Comparison of ENCODE assay signal across 17 cellular contexts in the genomic region with DNA sequence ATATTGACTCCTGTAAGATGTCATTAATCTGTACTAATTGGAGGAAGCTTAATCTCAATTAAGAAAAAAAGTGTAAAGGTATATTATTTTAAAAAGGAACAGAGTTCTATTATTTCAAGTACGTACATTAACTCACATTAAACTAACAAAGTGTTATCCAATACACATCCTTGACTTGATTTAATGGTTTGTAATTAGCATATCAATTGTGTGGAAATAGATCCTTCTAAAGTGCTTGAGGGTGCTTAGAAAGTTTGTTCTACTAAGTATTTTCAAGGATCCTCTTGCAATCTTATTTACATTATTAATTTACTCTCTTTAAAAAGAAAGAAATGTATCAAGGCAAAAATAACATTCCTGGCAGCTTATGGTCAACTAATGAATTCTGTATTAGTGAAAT.
DNase-seq lines count a peak whose midpoint lies in the region; ATAC-seq and TF ChIP-seq lines count a peak whose summit lies in the region.
"Had no signal": no experiment of that assay in that cellular context is flagged by ENCODE, and none has a peak within 500 bp of the region (broad histone marks: within the 10 kb centered on the region; RNA-seq: fewer than 3 reads in every experiment).

No MANE protein-coding gene starts in this region.

- H3K4me3 ChIP-seq in GM23338 (no peak overlapping the region), mesendoderm (ENCODE audit: low read length) (no peak overlapping the region), right atrium auricular region (no peak overlapping the region)
- H3K4me3 ChIP-seq: BLaER1, GM12878 had no signal

- no peak overlapping the region for H3K9ac ChIP-seq in mesendoderm (ENCODE audit: low read length)
- H3K9ac ChIP-seq: BLaER1 had no signal

- H3F3A ChIP-seq in GM23338 (replicated peaks; ENCODE audit: low read depth) = no peaks in the 10 kb centered on the region

- peaks cover 0 to 3% of the 10 kb centered on the region in 2 donors for H3K9me3 ChIP-seq in right atrium auricular region

- H2AK5ac ChIP-seq in mesendoderm (ENCODE audit: low read length) = no peak overlapping the region

- no peak overlapping the region for H2AFZ ChIP-seq in GM23338

- H3K4me1 Mint-ChIP-seq in GM23338 = peaks cover 5% of the 10 kb centered on the region; the same call in 2 of the 3 replicates
- H3K4me1 Mint-ChIP-seq: CD14-positive monocyte; CD4-positive, alpha-beta memory T cell had no signal

- no CpG with 5 or more reads among the region's 1 CpG for WGBS in mesendoderm (ENCODE audit: extremely low coverage, insufficient coverage, low lambda C conversion rate)

- no peaks in the 10 kb centered on the region for H4K20me1 ChIP-seq in GM23338 (replicated peaks; ENCODE audit: insufficient read depth)
- H4K20me1 ChIP-seq: BLaER1 had no signal

- H3K4ac ChIP-seq in mesendoderm (ENCODE audit: low read depth, low read length) = no peak overlapping the region

- no peaks in the 10 kb centered on the region; the same call in 1 of the 2 replicates for H3K36me3 ChIP-seq in GM23338 (ENCODE audit: insufficient read depth)
- H3K36me3 ChIP-seq in mesendoderm (ENCODE audit: control insufficient read depth, insufficient read depth, low read length) = no peaks in the 10 kb centered on the region
- no peaks in the 10 kb centered on the region for H3K36me3 ChIP-seq in right atrium auricular region
- H3K36me3 ChIP-seq: BLaER1 had no signal

- no peak overlapping the region for H2BK120ac ChIP-seq in mesendoderm (ENCODE audit: low read depth, low read length)

- H3K27me3 Mint-ChIP-seq in GM23338 (ENCODE audit: insufficient read depth, low read depth, poor library complexity) = peaks cover 5% of the 10 kb centered on the region
- H3K27me3 Mint-ChIP-seq: CD4-positive, alpha-beta memory T cell had no signal

- H3K18ac ChIP-seq in mesendoderm (ENCODE audit: low read length) = no peak overlapping the region

- no peak overlapping the region for H2BK5ac ChIP-seq in mesendoderm (ENCODE audit: low read length)

- no peak overlapping the region for H3K56ac ChIP-seq in mesendoderm (ENCODE audit: low read length)

- H3K9me2 ChIP-seq in GM23338 (ENCODE audit: insufficient read depth) = no peaks in the 10 kb centered on the region

- DNase-seq in GM23338 (ENCODE audit: low spot score) (peak; percentile 48), NCI-H1417 treated with DMSO at 0.1 percent for 48 hours (lab: John Stamatoyannopoulos, UW) (peak; percentile 12), NCI-H524 treated with DMSO at 0.1 percent for 48 hours (lab: John Stamatoyannopoulos, UW) (peak; percentile 44), mesendoderm (peak; percentile 23), right atrium auricular region (ENCODE audit: low spot score) (no peak)
- DNase-seq: 8988T; CD4-positive, alpha-beta memory T cell; DMS53; DND-41; EL; GOT3; H9 had no signal

- H3K27me3 ChIP-seq in GM23338 (ENCODE audit: insufficient read depth) (peaks cover 52% of the 10 kb centered on the region), mesendoderm (ENCODE audit: insufficient read depth, low read length, poor library complexity) (no peaks in the 10 kb centered on the region), right atrium auricular region (no peaks in the 10 kb centered on the region)
- H3K27me3 ChIP-seq: BLaER1 had no signal

- H3K79me1 ChIP-seq in mesendoderm (ENCODE audit: low read length) = no peaks in the 10 kb centered on the region

- H3K4me2 ChIP-seq in GM23338 (no peak overlapping the region), mesendoderm (ENCODE audit: low read length) (no peak overlapping the region)
- H3K4me2 ChIP-seq: BLaER1 had no signal

- no peak overlapping the region for H3K23ac ChIP-seq in mesendoderm (ENCODE audit: low read length)

- no peak overlapping the region for H3K4me3 Mint-ChIP-seq in GM23338
- H3K4me3 Mint-ChIP-seq: CD14-positive monocyte; CD4-positive, alpha-beta memory T cell; H9 had no signal

- no peak overlapping the region for H2BK15ac ChIP-seq in mesendoderm (replicated peaks; ENCODE audit: low read depth)

- H3K79me2 ChIP-seq in GM23338 (replicated peaks; ENCODE audit: insufficient read depth) = no peaks in the 10 kb centered on the region
- H3K79me2 ChIP-seq in mesendoderm (ENCODE audit: control insufficient read depth, insufficient read depth, low read length) = no peaks in the 10 kb centered on the region

- peaks cover 14% of the 10 kb centered on the region for H3K4me1 ChIP-seq in GM23338 (ENCODE audit: insufficient read depth)
- H3K4me1 ChIP-seq in mesendoderm (ENCODE audit: control insufficient read depth, low read depth, low read length) = no peaks in the 10 kb centered on the region
- H3K4me1 ChIP-seq in right atrium auricular region = no peaks in the 10 kb centered on the region
- H3K4me1 ChIP-seq: BLaER1 had no signal

- H3K27ac Mint-ChIP-seq in GM23338 = no peak overlapping the region
- H3K27ac Mint-ChIP-seq: CD14-positive monocyte; CD4-positive, alpha-beta memory T cell; H9 had no signal

- ATAC-seq in GM23338 (no peak), GM21737 (IDR thresholded peaks at IDR 0.05; ENCODE audit: unreplicated experiment) (no peak), HG02610 (IDR thresholded peaks at IDR 0.05; ENCODE audit: unreplicated experiment) (no peak)
- ATAC-seq: GM12878 had no signal

- H4K5ac ChIP-seq in mesendoderm (ENCODE audit: low read length) = no peak overlapping the region

- H4K8ac ChIP-seq in mesendoderm (ENCODE audit: low read depth, low read length) = no peak overlapping the region

- peaks cover 24% of the 10 kb centered on the region for H3K9me3 Mint-ChIP-seq in GM23338

- H3K36me3 Mint-ChIP-seq in GM23338 (ENCODE audit: low read depth) = peaks cover 23% of the 10 kb centered on the region; the same call in 2 of the 3 replicates
- H3K36me3 Mint-ChIP-seq: CD14-positive monocyte; CD4-positive, alpha-beta memory T cell had no signal

- no peak for TF ChIP-seq CTCF in GM23338 (conservative IDR thresholded peaks at IDR 0.05; ENCODE audit: low read depth in 2 of 2)
- TF ChIP-seq CTCF in right atrium auricular region (IDR thresholded peaks at IDR 0.05) = no peak

- H3K27ac ChIP-seq in GM23338 (ENCODE audit: low read depth) = no peak overlapping the region
- no peak overlapping the region for H3K27ac ChIP-seq in mesendoderm (ENCODE audit: low read depth, low read length)
- no peak overlapping the region for H3K27ac ChIP-seq in right atrium auricular region
- H3K27ac ChIP-seq: BLaER1 had no signal

TF ChIP-seq in GM23338, 12 proteins besides CTCF, POLR2A, EP300 and RAD21:
- TF ChIP-seq NANOG (IDR thresholded peaks at IDR 0.05; ENCODE audit: borderline replicate concordance) (peak; percentile 97), CREB1 (CRISPR knock-in tag; IDR thresholded peaks at IDR 0.05; ENCODE audit: low read depth) (no peak)
- TF ChIP-seq, protein P1, sequence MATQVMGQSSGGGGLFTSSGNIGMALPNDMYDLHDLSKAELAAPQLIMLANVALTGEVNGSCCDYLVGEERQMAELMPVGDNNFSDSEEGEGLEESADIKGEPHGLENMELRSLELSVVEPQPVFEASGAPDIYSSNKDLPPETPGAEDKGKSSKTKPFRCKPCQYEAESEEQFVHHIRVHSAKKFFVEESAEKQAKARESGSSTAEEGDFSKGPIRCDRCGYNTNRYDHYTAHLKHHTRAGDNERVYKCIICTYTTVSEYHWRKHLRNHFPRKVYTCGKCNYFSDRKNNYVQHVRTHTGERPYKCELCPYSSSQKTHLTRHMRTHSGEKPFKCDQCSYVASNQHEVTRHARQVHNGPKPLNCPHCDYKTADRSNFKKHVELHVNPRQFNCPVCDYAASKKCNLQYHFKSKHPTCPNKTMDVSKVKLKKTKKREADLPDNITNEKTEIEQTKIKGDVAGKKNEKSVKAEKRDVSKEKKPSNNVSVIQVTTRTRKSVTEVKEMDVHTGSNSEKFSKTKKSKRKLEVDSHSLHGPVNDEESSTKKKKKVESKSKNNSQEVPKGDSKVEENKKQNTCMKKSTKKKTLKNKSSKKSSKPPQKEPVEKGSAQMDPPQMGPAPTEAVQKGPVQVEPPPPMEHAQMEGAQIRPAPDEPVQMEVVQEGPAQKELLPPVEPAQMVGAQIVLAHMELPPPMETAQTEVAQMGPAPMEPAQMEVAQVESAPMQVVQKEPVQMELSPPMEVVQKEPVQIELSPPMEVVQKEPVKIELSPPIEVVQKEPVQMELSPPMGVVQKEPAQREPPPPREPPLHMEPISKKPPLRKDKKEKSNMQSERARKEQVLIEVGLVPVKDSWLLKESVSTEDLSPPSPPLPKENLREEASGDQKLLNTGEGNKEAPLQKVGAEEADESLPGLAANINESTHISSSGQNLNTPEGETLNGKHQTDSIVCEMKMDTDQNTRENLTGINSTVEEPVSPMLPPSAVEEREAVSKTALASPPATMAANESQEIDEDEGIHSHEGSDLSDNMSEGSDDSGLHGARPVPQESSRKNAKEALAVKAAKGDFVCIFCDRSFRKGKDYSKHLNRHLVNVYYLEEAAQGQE (IDR thresholded peaks at IDR 0.05; ENCODE audit: unreplicated experiment) = no peak
